In genomic region chr5:1492757-1493156, GRCh38 we compare ENCODE assay signal across 21 cellular contexts. TPM values are rescaled to one million over a fixed set of nuclear protein-coding genes. Genes with fewer than 3 reads are reported as not detected.
A peak's percentile ranks its signal among the peaks of the same experiment; 100 is the strongest.
DNase-seq lines count a peak whose midpoint lies in the region; ATAC-seq, FAIRE-seq and TF ChIP-seq lines count a peak whose summit lies in the region.
"Had no signal": no experiment of that assay in that cellular context is flagged by ENCODE, and none has a peak within 500 bp of the region (broad histone marks: within the 10 kb centered on the region; RNA-seq: fewer than 3 reads in every experiment).

No MANE protein-coding gene starts in this region.

- H3K4me1 ChIP-seq in GM12878 (ENCODE audit: control insufficient read depth, insufficient read depth, low read length) (peaks cover 83% of the 10 kb centered on the region), spleen (peaks cover 34 to 100% (median 93%) of the 10 kb centered on the region in 6 donors)
- H3K4me1 ChIP-seq: Caco-2, tibial artery had no signal

- WGBS in GM12878 (ENCODE audit: insufficient coverage, insufficient replicate concordance, low lambda C conversion rate, missing lambda C conversion rate) = 42% methylated on average over 12 of the region's 12 CpGs
- 55 to 63% (median 56%) methylated on average over 10 to 12 of the region's 12 CpGs for WGBS in spleen, 5 donors

- no peak overlapping the region for H2AFZ ChIP-seq in GM12878 (ENCODE audit: control insufficient read depth, low read depth, low read length)

- RAD21 ChIA-PET in GM12878 (lab: Charles Lee; ENCODE audit: unreplicated experiment) = interaction anchor here (0.8 to 4.3 kb wide), 12 partner anchors 9 to 300 kb away, joined by 3 to 36 read pairs (median 4); partner anchors contain the start of gene LPCAT1

- intact Hi-C loops in GM12878 (cut with micrococcal nuclease; ENCODE audit: unreplicated experiment) (loop anchor here (10.0 kb wide), 1 partner anchor 148 kb away; the partner anchor contains the start of gene CLPTM1L), spleen (cut with DNase I; ENCODE audit: low total_unique reads) (loop anchor here (5.0 kb wide), 1 partner anchor 35 kb away; no protein-coding TSS in a partner anchor), sciatic nerve (cut with DNase I) (no loop called here)

- DNase-seq in GM06990 (ENCODE audit: extremely low read depth, insufficient read length) (no peak), GM12878 (ENCODE audit: low read depth, low spot score) (no peak), spleen (no peak), sciatic nerve (ENCODE audit: low spot score) (no peak), HTR-8/SVneo (ENCODE audit: insufficient read length, low spot score) (no peak)
- DNase-seq: activated CD4-positive, CD25-positive, alpha-beta regulatory T cell; activated naive CD4-positive, alpha-beta T cell treated with Interleukin-2 at 50 U/mL for 16 hours; Caco-2; left lung; NCI-H1048; NCI-H2029; NCI-H446 treated with DMSO at 0.1 percent for 48 hours; stimulated activated CD4-positive, alpha-beta T cell treated with anti-CD3 and anti-CD28 coated beads, Interleukin-15, amount 100 ng/mL, for 24 hours; T-helper 9 cell; tibial artery had no signal

- TF ChIP-seq EP300 in GM12878 (IDR thresholded peaks at IDR 0.05; ENCODE audit: borderline replicate concordance in 1 of 2, control insufficient read depth in 1 of 2, low read depth in 2 of 2, low read length in 2 of 2) = no peak

- peaks cover 79% of the 10 kb centered on the region for H3K79me2 ChIP-seq in GM12878 (ENCODE audit: control insufficient read depth, insufficient read depth, low read length)

- no peak for TF ChIP-seq CTCF in GM06990 (IDR thresholded peaks at IDR 0.05; ENCODE audit: insufficient read depth, low read length, poor library complexity, severe bottlenecking)
- 0 out of 6 replicates have a peak, but pooled peaks of 1 of the 3 experiments have one; percentile 0 for TF ChIP-seq CTCF in GM12878 (IDR thresholded peaks at IDR 0.05 in 2 of 3, conservative IDR thresholded peaks at IDR 0.05 in 1 of 3; ENCODE audit: control insufficient read depth in 2 of 3, extremely low read depth in 1 of 3, insufficient read depth in 1 of 3, low read depth in 3 of 3, low read length in 3 of 3)
- TF ChIP-seq CTCF in spleen (IDR thresholded peaks at IDR 0.05 in 8 of 11, conservative IDR thresholded peaks at IDR 0.05 in 3 of 11) = no peak

- H3K9ac ChIP-seq in GM12878 (ENCODE audit: control insufficient read depth, insufficient read depth, low read length) = peak overlapping the region; percentile 66
- H3K9ac ChIP-seq: KMS-11 had no signal

- CTCF ChIA-PET in GM12878 (lab: Yijun Ruan, JAX) = interaction anchor here (0.7 to 4.5 kb wide), 4 partner anchors 11 to 101 kb away, joined by 4 to 43 read pairs (median 8); no protein-coding TSS in a partner anchor

- no peaks in the 10 kb centered on the region for H4K20me1 ChIP-seq in GM12878 (ENCODE audit: control insufficient read depth, insufficient read depth)

- H3K36me3 ChIP-seq in GM06990 (ENCODE audit: control insufficient read depth, insufficient read depth, low read length) = peaks cover 20% of the 10 kb centered on the region
- H3K36me3 ChIP-seq in GM12878 (ENCODE audit: control insufficient read depth in 2 of 2, insufficient read depth in 2 of 2, low read length in 1 of 2) = peaks cover 7 to 20% of the 10 kb centered on the region in 2 experiments
- peaks cover 0 to 93% (median 57%) of the 10 kb centered on the region in 6 donors for H3K36me3 ChIP-seq in spleen

- ATAC-seq in GM12878 = peak; percentile 2
- no peak for ATAC-seq in sciatic nerve
- no peak for ATAC-seq in HG03439 (IDR thresholded peaks at IDR 0.05; ENCODE audit: unreplicated experiment)
- ATAC-seq: left lung had no signal

- no peak for TF ChIP-seq RAD21 in GM12878 (IDR thresholded peaks at IDR 0.05; ENCODE audit: insufficient read depth, low read depth, low read length)

- POLR2A ChIA-PET in GM12878 (lab: Charles Lee) = interaction anchor here (1.0 to 2.1 kb wide), 7 partner anchors 9 to 177 kb away, joined by 3 to 10 read pairs (median 4); no protein-coding TSS in a partner anchor

- no peaks in the 10 kb centered on the region for H3K9me3 ChIP-seq in GM12878 (replicated peaks; ENCODE audit: control insufficient read depth, insufficient read depth, low read length)
- no peaks in the 10 kb centered on the region for H3K9me3 ChIP-seq in spleen
- H3K9me3 ChIP-seq: Caco-2, left lung, tibial artery had no signal

- TF ChIP-seq POLR2A in GM18951 (IDR thresholded peaks at IDR 0.05; ENCODE audit: extremely low read depth, insufficient read depth, insufficient read length) (peak; percentile 23), GM12878 (IDR thresholded peaks at IDR 0.05; ENCODE audit: low read depth, low read length) (no peak), spleen (IDR thresholded peaks at IDR 0.05) (no peak)

- H3K27ac ChIP-seq in GM12878 (ENCODE audit: control insufficient read depth, insufficient read depth) (peak overlapping the region; percentile 87), spleen (peak overlapping the region in 7 of 8 donors; percentile 85 to 96 (median 92))
- H3K27ac ChIP-seq: KMS-11, left lung, SK-N-MC, tibial artery had no signal

- no peaks in the 10 kb centered on the region for H3K27me3 ChIP-seq in GM06990 (replicated peaks; ENCODE audit: control insufficient read depth, insufficient read depth, low read length)
- no peaks in the 10 kb centered on the region for H3K27me3 ChIP-seq in GM12878 (replicated peaks in 1 of 2; ENCODE audit: control insufficient read depth in 2 of 2, insufficient read depth in 2 of 2, low read length in 1 of 2)
- no peaks in the 10 kb centered on the region for H3K27me3 ChIP-seq in spleen (replicated peaks in 1 of 7)
- H3K27me3 ChIP-seq: left lung, tibial artery had no signal

- H3K4me2 ChIP-seq in GM12878 (ENCODE audit: control insufficient read depth, insufficient read depth) = peak overlapping the region; percentile 32
- H3K4me2 ChIP-seq: KMS-11 had no signal

- H3K4me3 ChIP-seq in GM06990 (replicated peaks; ENCODE audit: low read depth, low read length) (peak overlapping the region; percentile 85), GM12878 (peak overlapping the region; percentile 75; the same call in 1 of the 2 replicates), spleen (peak overlapping the region in 3 of 8 donors; percentile 16 to 62 (median 35))
- H3K4me3 ChIP-seq: left lung, SK-N-MC, tibial artery had no signal

- FAIRE-seq in GM12878 (lab: Jason Lieb, UNC) (no peak), HTR-8/SVneo (lab: Jason Lieb, UNC) (no peak)

- in situ Hi-C loops in GM18951 (cut with MboI; ENCODE audit: low sequenced_read_pairs, unreplicated experiment) = loop anchor here (10.0 kb wide), 1 partner anchor 102 kb away; no protein-coding TSS in a partner anchor
- in situ Hi-C loops in GM12878 (cut with MboI) = no loop called here

- SMC1A ChIA-PET in GM12878 (lab: Charles Lee; ENCODE audit: uncharacterized antibody, unreplicated experiment) = interaction anchor here (1.0 to 2.9 kb wide), 8 partner anchors 10 to 177 kb away, joined by 3 to 18 read pairs (median 6); partner anchors contain the start of gene LPCAT1

- BruUV-seq in GM12878 (replicated peaks; lab: Mats Ljungman, UMichigan) = no TSS peak

TF ChIP-seq in GM12878, 131 proteins besides CTCF, POLR2A, EP300 and RAD21 (continues in another document):
- TF ChIP-seq BHLHE40 (IDR thresholded peaks at IDR 0.05; ENCODE audit: borderline replicate concordance in 1 of 2, low read depth in 2 of 2, low read length in 1 of 2) = peak; percentile 6 to 52; a peak in 1 of 4 replicates
- peak; percentile 34; the same call in 1 of the 3 replicates for TF ChIP-seq POU2F2 (IDR thresholded peaks at IDR 0.05; ENCODE audit: borderline replicate concordance, low read depth, low read length)
- no peak for TF ChIP-seq MTA3 (IDR thresholded peaks at IDR 0.05; ENCODE audit: borderline replicate concordance, low read length)

RNA-seq across cellular contexts. Expression of gene LPCAT1, which starts 31.0 kb away (rescaled TPM):
- total RNA-seq in GM12878 (2013; cell fraction: nucleolus; rRNA removed) = 365 and 373 TPM in 2 replicates
- 67.6 and 74.7 TPM in 2 replicates for total RNA-seq in GM12878 (2014; rRNA removed)
- total RNA-seq in GM12878 (2014; rRNA removed; fragmentation: Illumina TruSeq; extraction: Trizol) = 58.9 and 59.4 TPM in 2 replicates
- total RNA-seq in GM12878 (2021) = 109 TPM in 2 replicates
- 26.1 TPM for polyA plus RNA-seq in GM12878 (2011; ENCODE audit: low read depth)
- 63.6 and 70.6 TPM in 2 replicates for polyA plus RNA-seq in GM12878 (2011; rRNA removed)
- 70.3 and 92.5 TPM in 2 replicates for polyA plus RNA-seq in GM12878 (2011; cell fraction: cytosol; rRNA removed)
- 197 and 246 TPM in 2 replicates for polyA plus RNA-seq in GM12878 (2011; cell fraction: nucleus; rRNA removed)
- 41.3 and 58.7 TPM in 2 replicates for polyA plus RNA-seq in GM12878 (2012)
- 84.5 and 93.5 TPM in 2 replicates for polyA plus RNA-seq in GM12878 (2014; fragmentation: Illumina TruSeq; extraction: Trizol)
- 1 to 10 TPM; 2.3 to 7.0 TPM for polyA plus RNA-seq in GM12878 (2014; fragmentation: Nextera tagmentation; extraction: Ambion mirVana)
- polyA plus RNA-seq in GM12878 (2014; rRNA removed) = 94.1 and 94.8 TPM in 2 replicates
- 10 to 100 TPM; 60.2 to 82.4 TPM for polyA plus RNA-seq in GM12878 (2016; fragmentation: Nextera tagmentation; extraction: Ambion mirVana)
- 43.1 and 54.4 TPM in 2 replicates for polyA minus RNA-seq in GM12878 (2011; rRNA and poly(A)+ RNA removed)
- polyA minus RNA-seq in GM12878 (2011; cell fraction: cytosol; rRNA and poly(A)+ RNA removed) = 25.0 and 34.6 TPM in 2 replicates
- polyA minus RNA-seq in GM12878 (2011; cell fraction: nucleus; rRNA and poly(A)+ RNA removed) = 71.8 and 93.6 TPM in 2 replicates
- total RNA-seq in spleen = 100 to 1,000 TPM; 126 to 322 (median 223) TPM
- 100 to 1,000 TPM in 1 of 3 donors, 10 to 100 TPM in 2; 52.2 to 123 (median 94.8) TPM for polyA plus RNA-seq in spleen
- 44.4 TPM for total RNA-seq in sciatic nerve

RNA-seq across cellular contexts. Expression of gene SLC6A3, which starts 47.5 kb away (rescaled TPM):
- total RNA-seq in GM12878 (2013; cell fraction: nucleolus; rRNA removed) = not detected in 2 replicates
- total RNA-seq in GM12878 (2014; rRNA removed) (not detected in 2 replicates), GM12878 (2014; rRNA removed; fragmentation: Illumina TruSeq; extraction: Trizol) (not detected in 2 replicates), GM12878 (2021) (not detected in 2 replicates), spleen (under 1 TPM in 3 of 7 donors, not detected in 4; 0.09 to 0.27 (median 0.18) TPM), sciatic nerve (not detected)
- polyA plus RNA-seq in GM12878 (2011; ENCODE audit: low read depth) = not detected
- polyA plus RNA-seq in GM12878 (2011; rRNA removed) (0.01 TPM in 1 of 2 replicates, not detected in the other), GM12878 (2014; fragmentation: Illumina TruSeq; extraction: Trizol) (not detected in 2 replicates), GM12878 (2014; fragmentation: Nextera tagmentation; extraction: Ambion mirVana) (not detected), GM12878 (2014; rRNA removed) (not detected in 2 replicates), GM12878 (2016; fragmentation: Nextera tagmentation; extraction: Ambion mirVana) (not detected), spleen (under 1 TPM; 0.02 to 0.06 (median 0.03) TPM)
- 0.05 TPM in 1 of 2 replicates, not detected in the other for polyA plus RNA-seq in GM12878 (2011; cell fraction: cytosol; rRNA removed)
- not detected in 2 replicates for polyA plus RNA-seq in GM12878 (2011; cell fraction: nucleus; rRNA removed)
- 0.07 and 0.18 TPM in 2 replicates for polyA plus RNA-seq in GM12878 (2012)
- not detected in 2 replicates for polyA minus RNA-seq in GM12878 (2011; rRNA and poly(A)+ RNA removed)
- not detected in 2 replicates for polyA minus RNA-seq in GM12878 (2011; cell fraction: cytosol; rRNA and poly(A)+ RNA removed)
- polyA minus RNA-seq in GM12878 (2011; cell fraction: nucleus; rRNA and poly(A)+ RNA removed) = not detected in 2 replicates
- total RNA-seq: Caco-2, chondrocyte, renal cortical epithelial cell had no signal
